Comparison of ENCODE assay signal across 22 cellular contexts in the genomic region with DNA sequence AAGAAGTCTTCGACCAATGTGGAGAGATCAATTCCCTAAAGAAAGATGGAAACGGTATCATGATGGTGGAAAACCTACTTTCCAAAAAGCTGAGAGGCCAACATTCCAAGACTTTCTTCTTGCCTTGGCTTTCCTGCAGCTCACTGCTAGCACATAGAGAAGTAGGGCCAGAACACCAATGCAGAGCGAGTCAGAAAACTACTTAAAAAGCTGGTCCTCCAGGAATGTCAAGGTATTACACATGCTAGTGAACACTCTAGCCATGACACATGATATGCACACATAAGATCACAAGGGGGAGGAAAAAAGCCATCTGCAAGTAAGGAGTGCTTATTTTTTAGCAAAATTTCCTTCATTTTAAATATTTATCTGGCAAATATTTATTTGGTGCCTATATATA. TPM values are rescaled to one million over a fixed set of nuclear protein-coding genes. Genes with fewer than 3 reads are reported as not detected.
DNase-seq lines count a peak whose midpoint lies in the region; ATAC-seq, FAIRE-seq and TF ChIP-seq lines count a peak whose summit lies in the region.
"Had no signal": no experiment of that assay in that cellular context is flagged by ENCODE, and none has a peak within 500 bp of the region (broad histone marks: within the 10 kb centered on the region; RNA-seq: fewer than 3 reads in every experiment).

No MANE protein-coding gene starts in this region.

- TF ChIP-seq POLR2A in HepG2 (IDR thresholded peaks at IDR 0.05; ENCODE audit: insufficient read depth in 1 of 2, low read depth in 2 of 2, low read length in 2 of 2) (no peak), right lobe of liver (IDR thresholded peaks at IDR 0.05) (no peak)

- H3K27ac ChIP-seq in HepG2 (ENCODE audit: extremely low read length, insufficient read depth, low read length) (no peak overlapping the region), right lobe of liver (no peak overlapping the region), PC-3 (ENCODE audit: low read length) (no peak overlapping the region)
- H3K27ac ChIP-seq: A549, BLaER1, C4-2B had no signal

- H3K9ac ChIP-seq in HepG2 (ENCODE audit: insufficient read depth, low read depth, low read length), result no peak overlapping the region
- H3K9ac ChIP-seq in PC-3 (ENCODE audit: low read length), result no peak overlapping the region
- H3K9ac ChIP-seq: BLaER1 had no signal

- H3K4me3 ChIP-seq in HepG2 (replicated peaks in 1 of 3; ENCODE audit: insufficient read depth in 1 of 3, low read depth in 2 of 3, low read length in 3 of 3), result no peak overlapping the region
- no peak overlapping the region for H3K4me3 ChIP-seq in right lobe of liver
- no peak overlapping the region for H3K4me3 ChIP-seq in epithelial cell of esophagus (ENCODE audit: low read length)
- no peak overlapping the region for H3K4me3 ChIP-seq in PC-3 (ENCODE audit: low read length)
- H3K4me3 ChIP-seq: A549, BLaER1, GM12878 had no signal

- no peaks in the 10 kb centered on the region for H3K9me3 ChIP-seq in HepG2 (ENCODE audit: low read length)
- H3K9me3 ChIP-seq in right lobe of liver, result no peaks in the 10 kb centered on the region
- H3K9me3 ChIP-seq in PC-3 (ENCODE audit: low read length), result no peaks in the 10 kb centered on the region
- H3K9me3 ChIP-seq: A549, BLaER1, Caco-2 had no signal

- H3K4me1 ChIP-seq in HepG2 (ENCODE audit: insufficient read depth, low read length), result no peaks in the 10 kb centered on the region
- H3K4me1 ChIP-seq in right lobe of liver, result peaks cover 0 to 3% (median 0%) of the 10 kb centered on the region in 4 donors
- H3K4me1 ChIP-seq in PC-3 (ENCODE audit: insufficient read depth, low read length), result no peaks in the 10 kb centered on the region
- H3K4me1 ChIP-seq: A549, BLaER1 had no signal

- TF ChIP-seq EP300 in HepG2 (IDR thresholded peaks at IDR 0.05; ENCODE audit: low read depth in 2 of 2, low read length in 2 of 2), result no peak
- no peak for TF ChIP-seq EP300 in HepG2 (CRISPR knock-in tag; IDR thresholded peaks at IDR 0.05; ENCODE audit: borderline replicate concordance)

- H4K20me1 ChIP-seq in HepG2 (ENCODE audit: insufficient read depth, low read length) (no peaks in the 10 kb centered on the region), PC-3 (ENCODE audit: low read length) (no peaks in the 10 kb centered on the region)
- H4K20me1 ChIP-seq: BLaER1 had no signal

- CTCF ChIA-PET in HepG2 (lab: Yijun Ruan, JAX; ENCODE audit: low intra/inter-chr PET ratio, low total read pairs) (no interaction called here), PC-3 (lab: Charles Lee) (interaction anchor here (0.6 kb wide), 1 partner anchor 142 kb away, joined by 3 read pairs; no protein-coding TSS in a partner anchor)

- H3K79me2 ChIP-seq in HepG2 (ENCODE audit: insufficient read depth, low read length), result peaks cover 3% of the 10 kb centered on the region
- no peaks in the 10 kb centered on the region for H3K79me2 ChIP-seq in PC-3 (ENCODE audit: low read length)

- no peak for TF ChIP-seq RAD21 in HepG2 (CRISPR knock-in tag; IDR thresholded peaks at IDR 0.05)

- intact Hi-C loops in HepG2 (cut with micrococcal nuclease; ENCODE audit: unreplicated experiment) (loop anchor here (5.0 kb wide), 2 partner anchors 146 to 276 kb away; no protein-coding TSS in a partner anchor), right lobe of liver (cut with DNase I) (no loop called here), PC-3 (cut with micrococcal nuclease) (no loop called here)

- in situ Hi-C loops in HepG2 (cut with HindIII; ENCODE audit: extremely low pct_ligation_motif_present, low pct_unique_long_range_greater_than_20kb), result no loop called here

- H3K4me2 ChIP-seq in HepG2 (ENCODE audit: low read depth, low read length) (no peak overlapping the region), PC-3 (ENCODE audit: low read length) (no peak overlapping the region)
- H3K4me2 ChIP-seq: A549, BLaER1 had no signal

- POLR2A ChIA-PET in HepG2 (lab: Yijun Ruan, JAX), result no interaction called here
- POLR2A ChIA-PET in PC-3 (lab: Charles Lee; ENCODE audit: unreplicated experiment), result no interaction called here

- H3K36me3 ChIP-seq in HepG2 (replicated peaks in 1 of 2; ENCODE audit: control insufficient read depth in 1 of 2, insufficient read depth in 2 of 2, low read length in 2 of 2) (peaks cover 37 to 92% of the 10 kb centered on the region in 2 experiments), right lobe of liver (peaks cover 5 to 99% (median 54%) of the 10 kb centered on the region in 4 donors), PC-3 (ENCODE audit: low read depth, low read length) (no peaks in the 10 kb centered on the region; the same call in 1 of the 2 replicates)

- peak; percentile 25; the same call in 1 of the 3 replicates for ATAC-seq in HepG2
- ATAC-seq in right lobe of liver, result no peak
- no peak for ATAC-seq in GM21717 (IDR thresholded peaks at IDR 0.05; ENCODE audit: unreplicated experiment)
- no peak for ATAC-seq in PC-3
- ATAC-seq: A549; CD8-positive, alpha-beta T cell; GM12878 had no signal

- FAIRE-seq in HepG2 (lab: Jason Lieb, UNC), result no peak
- FAIRE-seq: A549, GM12878, H1 had no signal

- 93% methylated on average over 3 of the region's 3 CpGs for WGBS in HepG2 (ENCODE audit: low lambda C conversion rate)
- 75% methylated on average over 3 of the region's 3 CpGs for WGBS in right lobe of liver (ENCODE audit: insufficient coverage, low coverage, low lambda C conversion rate, missing lambda C conversion rate)

- BruUV-seq in HepG2 (replicated peaks; lab: Mats Ljungman, UMichigan) (no TSS peak), PC-3 (replicated peaks; lab: Mats Ljungman, UMichigan) (no TSS peak)

- no peaks in the 10 kb centered on the region for H3F3A ChIP-seq in PC-3 (ENCODE audit: low read length, unreplicated experiment)

- H3K27me3 ChIP-seq in HepG2 (ENCODE audit: control insufficient read depth in 1 of 2, insufficient read depth in 2 of 2, low read length in 2 of 2), result no peaks in the 10 kb centered on the region
- no peaks in the 10 kb centered on the region for H3K27me3 ChIP-seq in right lobe of liver
- no peaks in the 10 kb centered on the region for H3K27me3 ChIP-seq in PC-3 (ENCODE audit: low read length)
- H3K27me3 ChIP-seq: BLaER1 had no signal

- TF ChIP-seq CTCF in HepG2 (CRISPR knock-in tag; IDR thresholded peaks at IDR 0.05) (no peak), right lobe of liver (IDR thresholded peaks at IDR 0.05) (no peak), epithelial cell of esophagus (IDR thresholded peaks at IDR 0.05; ENCODE audit: insufficient read depth, low read depth, low read length, missing control alignments) (no peak), PC-3 (conservative IDR thresholded peaks at IDR 0.05; ENCODE audit: low read depth, low read length) (no peak)

- DNase-seq in HepG2 (ENCODE audit: low spot score) (no peak), right lobe of liver (no peak), RKO (ENCODE audit: low spot score) (peak; percentile 26), epithelial cell of esophagus (ENCODE audit: low read depth) (peak; percentile 23), EL (no peak), PC-3 (no peak)
- DNase-seq: 8988T; ACHN; Caco-2; CD4-positive, CD25-positive, alpha-beta regulatory T cell; CD8-positive, alpha-beta T cell; DMS153; DMS79 treated with DMSO at 0.1 percent for 48 hours; GDM1; H7; HCEC 1CT had no signal

- H2AFZ ChIP-seq in HepG2 (ENCODE audit: low read length) (no peak overlapping the region), PC-3 (ENCODE audit: low read length) (no peak overlapping the region)

- no peaks in the 10 kb centered on the region for H3K9me2 ChIP-seq in PC-3 (replicated peaks; ENCODE audit: low read length)

TF ChIP-seq in HepG2, 621 proteins besides CTCF, POLR2A, EP300 and RAD21:
- no peak for TF ChIP-seq NFE2L2 (IDR thresholded peaks at IDR 0.05; ENCODE audit: low read length)
- peak; percentile 74 for TF ChIP-seq RBM22 (optimal IDR thresholded peaks at IDR 0.05; ENCODE audit: low read length)
TF ChIP-seq in HepG2: peak in this region for 1.

RNA-seq across cellular contexts. Expression of gene GPAM, which starts 22.7 kb away (rescaled TPM):
- 130 and 140 TPM in 2 replicates for total RNA-seq in HepG2 (2016; rRNA removed; fragmentation: Illumina TruSeq; extraction: Trizol)
- 19.1 and 21.3 TPM in 2 replicates for total RNA-seq in HepG2 (2016; cell fraction: cytosol; rRNA removed; fragmentation: Illumina TruSeq; extraction: Trizol; ENCODE audit: low read depth)
- total RNA-seq in HepG2 (2016; cell fraction: insoluble cytoplasmic fraction; rRNA removed; fragmentation: Illumina TruSeq; extraction: Trizol), result 132 and 135 TPM in 2 replicates
- 47.4 and 55.1 TPM in 2 replicates for total RNA-seq in HepG2 (2016; cell fraction: membrane; rRNA removed; fragmentation: Illumina TruSeq; extraction: Trizol)
- total RNA-seq in HepG2 (2016; cell fraction: nucleus; rRNA removed; fragmentation: Illumina TruSeq; extraction: Trizol), result 251 and 257 TPM in 2 replicates
- 36.8 and 43.0 TPM in 2 replicates for polyA plus RNA-seq in HepG2 (2011; rRNA removed)
- 14.4 and 28.4 TPM in 2 replicates for polyA plus RNA-seq in HepG2 (2011; cell fraction: cytosol; rRNA removed)
- polyA plus RNA-seq in HepG2 (2011; cell fraction: nucleus; rRNA removed), result 39.1 and 57.9 TPM in 2 replicates
- polyA plus RNA-seq in HepG2 (2012), result 53.4 and 86.4 TPM in 2 replicates
- 5.1 and 5.7 TPM in 2 replicates for polyA plus RNA-seq in HepG2 (2016; cell fraction: cytosol; fragmentation: Illumina TruSeq; extraction: Trizol; ENCODE audit: low read depth)
- polyA plus RNA-seq in HepG2 (2016; cell fraction: insoluble cytoplasmic fraction; fragmentation: Illumina TruSeq; extraction: Trizol; ENCODE audit: low read depth), result 57.8 and 65.3 TPM in 2 replicates
- 14.2 and 17.2 TPM in 2 replicates for polyA plus RNA-seq in HepG2 (2016; cell fraction: membrane; fragmentation: Illumina TruSeq; extraction: Trizol; ENCODE audit: low read depth)
- polyA plus RNA-seq in HepG2 (2016; cell fraction: nucleus; fragmentation: Illumina TruSeq; extraction: Trizol; ENCODE audit: insufficient read depth, low read depth), result 165 and 177 TPM in 2 replicates
- polyA minus RNA-seq in HepG2 (2011; rRNA and poly(A)+ RNA removed; ENCODE audit: low replicate concordance), result 18.6 and 65.9 TPM in 2 replicates
- 23.7 and 35.7 TPM in 2 replicates for polyA minus RNA-seq in HepG2 (2011; cell fraction: cytosol; rRNA and poly(A)+ RNA removed)
- 174 and 229 TPM in 2 replicates for polyA minus RNA-seq in HepG2 (2011; cell fraction: nucleus; rRNA and poly(A)+ RNA removed)
- 100 to 1,000 TPM in 2 of 6 experiments, 10 to 100 TPM in 4; 78.8 to 340 (median 90.3) TPM for total RNA-seq in right lobe of liver
- 5.4 and 6.2 TPM in 2 replicates for total RNA-seq in PC-3 (2014; rRNA removed)

Comparison
In these comparisons a context has a peak if more than half of its experiments do, and no peak if none do; other contexts are left out.
1. DNase-seq: peak in RKO (single experiment) and epithelial cell of esophagus (single experiment); none in HepG2 (single experiment), right lobe of liver (0 of 3), EL (single experiment) and PC-3 (single experiment).